Comparison of ENCODE assay signal across 1 cellular context in genomic region chr4:161792991-161793390, GRCh38.
TF ChIP-seq lines count a peak whose summit lies in the region.

No MANE protein-coding gene starts in this region.

TF ChIP-seq in GM23338, 12 proteins besides CTCF, POLR2A, EP300 and RAD21 (continued from another document):
- TF ChIP-seq ZNF462 (CRISPR knock-in tag; IDR thresholded peaks at IDR 0.05) (no peak), STAT1 (IDR thresholded peaks at IDR 0.05; ENCODE audit: unreplicated experiment) (no peak), ZNF114 (CRISPR knock-in tag; IDR thresholded peaks at IDR 0.05) (no peak)
